In genomic region chr10:29380514-29381229, GRCh38 we compare ENCODE assay signal across 8 cellular contexts.
DNase-seq lines count a peak whose midpoint lies in the region; ATAC-seq, FAIRE-seq and TF ChIP-seq lines count a peak whose summit lies in the region.
"Not testable (repeated sequence)": the region's sequence is repeated elsewhere in the genome, so short reads cannot be mapped to it uniquely, and the experiment has no call there.

No MANE protein-coding gene starts in this region.

- not testable (repeated sequence) for H3K27ac ChIP-seq in CD8-positive, alpha-beta T cell (ENCODE audit: low read depth, low read length)

- not testable (repeated sequence) for H3K36me3 ChIP-seq in CD8-positive, alpha-beta T cell (ENCODE audit: insufficient read depth, low read length)

- CTCF ChIA-PET in CD8-positive, alpha-beta T cell (lab: Charles Lee), result not testable (repeated sequence)
- CTCF ChIA-PET in activated CD8-positive, alpha-beta memory T cell treated with anti-CD3 and anti-CD28 coated beads, Interleukin-2, amount 10 ng/mL, durations not matched to agents 7 days and 5 days (lab: Charles Lee), result interaction anchor here (0.8 kb wide), 1 partner anchor 116 kb away, joined by 3 read pairs; no protein-coding TSS in a partner anchor

- not testable (repeated sequence) for TF ChIP-seq POLR2A in GM12892 (IDR thresholded peaks at IDR 0.05; ENCODE audit: low read depth, low read length)

- intact Hi-C loops in CD8-positive, alpha-beta T cell (cut with DNase I, micrococcal nuclease), result loop anchor here in 1 of 2 experiments (5.0 kb wide), 1 partner anchor 1212 kb away; no protein-coding TSS in a partner anchor

- H3K27me3 Mint-ChIP-seq in CD8-positive, alpha-beta T cell (ENCODE audit: low read depth); mesothelial cell of epicardium (ENCODE audit: low read depth); stimulated activated naive CD8-positive, alpha-beta T cell treated with anti-CD3 and anti-CD28 coated beads, Interleukin-15, amount 100 ng/mL, for 72 hours: not testable (repeated sequence)
- peaks cover 18% of the 10 kb centered on the region for H3K27me3 Mint-ChIP-seq in activated CD8-positive, alpha-beta memory T cell treated with anti-CD3 and anti-CD28 coated beads, Interleukin-2, amount 10 ng/mL, durations not matched to agents 7 days and 5 days

- not testable (repeated sequence) for H3K4me1 Mint-ChIP-seq in CD8-positive, alpha-beta T cell (ENCODE audit: low read depth)
- peaks cover 16% of the 10 kb centered on the region for H3K4me1 Mint-ChIP-seq in activated CD8-positive, alpha-beta memory T cell treated with anti-CD3 and anti-CD28 coated beads, Interleukin-2, amount 10 ng/mL, durations not matched to agents 7 days and 5 days
- H3K4me1 Mint-ChIP-seq in mesothelial cell of epicardium, result peaks cover 54% of the 10 kb centered on the region
- H3K4me1 Mint-ChIP-seq in stimulated activated naive CD8-positive, alpha-beta T cell treated with anti-CD3 and anti-CD28 coated beads, Interleukin-15, amount 100 ng/mL, for 72 hours, result peaks cover 12% of the 10 kb centered on the region

- H3K4me3 ChIP-seq in CD8-positive, alpha-beta T cell (ENCODE audit: low read depth, low read length), result not testable (repeated sequence)

- not testable (repeated sequence) for H3K4me1 ChIP-seq in CD8-positive, alpha-beta T cell (ENCODE audit: insufficient read depth, low read length)

- not testable (repeated sequence) for ATAC-seq in CD8-positive, alpha-beta T cell; activated CD8-positive, alpha-beta memory T cell treated with anti-CD3 and anti-CD28 coated beads, Interleukin-2, amount 10 ng/mL, durations not matched to agents 7 days and 5 days
- peak; percentile 31 for ATAC-seq in stimulated activated naive CD8-positive, alpha-beta T cell treated with anti-CD3 and anti-CD28 coated beads, Interleukin-15, amount 100 ng/mL, for 72 hours

- peak; percentile 66 for FAIRE-seq in GM12892 (lab: Jason Lieb, UNC)

- H3K36me3 Mint-ChIP-seq in CD8-positive, alpha-beta T cell; activated CD8-positive, alpha-beta memory T cell treated with anti-CD3 and anti-CD28 coated beads, Interleukin-2, amount 10 ng/mL, durations not matched to agents 7 days and 5 days; mesothelial cell of epicardium: not testable (repeated sequence)

- not testable (repeated sequence) for H3K9me3 ChIP-seq in CD8-positive, alpha-beta T cell (ENCODE audit: low read length)

- not testable (repeated sequence) for H3K27me3 ChIP-seq in CD8-positive, alpha-beta T cell (ENCODE audit: insufficient read depth, low read length)

- POLR2A ChIA-PET in CD8-positive, alpha-beta T cell (lab: Charles Lee), result not testable (repeated sequence)

- not testable (repeated sequence) for TF ChIP-seq CTCF in CD8-positive, alpha-beta T cell (IDR thresholded peaks at IDR 0.05); mesothelial cell of epicardium (IDR thresholded peaks at IDR 0.05; ENCODE audit: unreplicated experiment)

- not testable (repeated sequence) for H3K9me3 Mint-ChIP-seq in CD8-positive, alpha-beta T cell; activated CD8-positive, alpha-beta memory T cell treated with anti-CD3 and anti-CD28 coated beads, Interleukin-2, amount 10 ng/mL, durations not matched to agents 7 days and 5 days (ENCODE audit: low read depth); mesothelial cell of epicardium; stimulated activated naive CD8-positive, alpha-beta T cell treated with anti-CD3 and anti-CD28 coated beads, Interleukin-15, amount 100 ng/mL, for 72 hours

- peak overlapping the region; percentile 53 for H3K4me3 Mint-ChIP-seq in CD8-positive, alpha-beta T cell
- not testable (repeated sequence) for H3K4me3 Mint-ChIP-seq in activated CD8-positive, alpha-beta memory T cell treated with anti-CD3 and anti-CD28 coated beads, Interleukin-2, amount 10 ng/mL, durations not matched to agents 7 days and 5 days
- H3K4me3 Mint-ChIP-seq in mesothelial cell of epicardium, result peak overlapping the region; percentile 37
- peak overlapping the region; percentile 24 to 56 for H3K4me3 Mint-ChIP-seq in stimulated activated naive CD8-positive, alpha-beta T cell treated with anti-CD3 and anti-CD28 coated beads, Interleukin-15, amount 100 ng/mL, for 72 hours

- DNase-seq in CD8-positive, alpha-beta T cell; GM12892 (ENCODE audit: insufficient read length); activated CD8-positive, alpha-beta memory T cell treated with anti-CD3 and anti-CD28 coated beads, Interleukin-2, amount 10 ng/mL, durations not matched to agents 7 days and 5 days; mesothelial cell of epicardium (ENCODE audit: low spot score in 2 of 2, unreplicated experiment in 2 of 2); stimulated activated naive CD8-positive, alpha-beta T cell treated with anti-CD3 and anti-CD28 coated beads, Interleukin-15, amount 100 ng/mL, for 72 hours: not testable (repeated sequence)
- DNase-seq in NCI-H1092 treated with DMSO at 0.1 percent for 48 hours (lab: John Stamatoyannopoulos, UW) (peak; percentile 84), NCI-H69 (lab: John Stamatoyannopoulos, UW) (peak; percentile 65), cerebellar cortex (ENCODE audit: low spot score) (peak; percentile 86)

- H3K27ac Mint-ChIP-seq in CD8-positive, alpha-beta T cell, result peak overlapping the region; percentile 70
- H3K27ac Mint-ChIP-seq in activated CD8-positive, alpha-beta memory T cell treated with anti-CD3 and anti-CD28 coated beads, Interleukin-2, amount 10 ng/mL, durations not matched to agents 7 days and 5 days, result peak overlapping the region; percentile 21
- peak overlapping the region; percentile 86 for H3K27ac Mint-ChIP-seq in mesothelial cell of epicardium
- H3K27ac Mint-ChIP-seq in stimulated activated naive CD8-positive, alpha-beta T cell treated with anti-CD3 and anti-CD28 coated beads, Interleukin-15, amount 100 ng/mL, for 72 hours, result peak overlapping the region; percentile 55 to 75

Comparison
In these comparisons a context has a peak if more than half of its experiments do, and no peak if none do; other contexts are left out.
1. H3K27ac Mint-ChIP-seq: peak in every context shown above with its lines; median percentile 86 in mesothelial cell of epicardium; 70 in CD8-positive, alpha-beta T cell; 65 in stimulated activated naive CD8-positive, alpha-beta T cell treated with anti-CD3 and anti-CD28 coated beads, Interleukin-15, amount 100 ng/mL, for 72 hours; 21 in activated CD8-positive, alpha-beta memory T cell treated with anti-CD3 and anti-CD28 coated beads, Interleukin-2, amount 10 ng/mL, durations not matched to agents 7 days and 5 days.